ENCODE assay signal across 1 cellular context in genomic region chr11:9263840-9264380, GRCh38.
TF ChIP-seq lines count a peak whose summit lies in the region.

No MANE protein-coding gene starts in this region.

TF ChIP-seq in GM12878, 131 proteins besides CTCF, POLR2A, EP300 and RAD21 (continued from another document):
- TF ChIP-seq ZBTB4 (CRISPR knock-in tag; IDR thresholded peaks at IDR 0.05): no peak
- no peak; the same call in 1 of the 2 replicates for TF ChIP-seq SMC3 (IDR thresholded peaks at IDR 0.05; ENCODE audit: borderline replicate concordance, low read length)
- TF ChIP-seq MEF2A (IDR thresholded peaks at IDR 0.05; ENCODE audit: insufficient read depth, low read depth, low read length): 0 out of 2 replicates have a peak, but pooled peaks have one; percentile 7
